ENCODE assay signal across 10 cellular contexts in the genomic region with DNA sequence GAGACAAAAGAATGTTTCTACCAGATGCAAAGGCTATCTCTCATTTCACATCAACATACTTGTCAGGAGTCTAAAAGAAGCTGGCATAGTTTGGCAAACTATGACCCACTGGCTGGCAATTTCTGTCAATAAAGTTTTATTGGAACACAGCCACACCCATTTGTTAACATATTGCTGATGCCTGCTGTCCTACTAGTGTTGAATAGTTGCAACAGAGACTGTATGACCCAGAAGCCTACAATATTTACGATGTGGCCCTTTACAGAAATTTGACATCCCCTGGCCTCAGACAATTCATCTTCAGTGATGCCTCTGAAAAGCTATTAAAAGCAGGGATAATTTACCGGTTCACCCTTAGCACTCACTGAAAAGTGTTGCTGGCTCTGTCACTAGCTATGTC.
DNase-seq lines count a peak whose midpoint lies in the region; ATAC-seq lines count a peak whose summit lies in the region.
"Had no signal": no experiment of that assay in that cellular context is flagged by ENCODE, and none has a peak within 500 bp of the region (broad histone marks: within the 10 kb centered on the region; RNA-seq: fewer than 3 reads in every experiment).

No MANE protein-coding gene starts in this region.

- H3F3A ChIP-seq in GM23248 (ENCODE audit: insufficient read depth) = peaks cover 83% of the 10 kb centered on the region

- CTCF ChIA-PET in T-cell (lab: Charles Lee) = interaction anchor here in 1 of 2 donors (2.4 kb wide), 1 partner anchor 18 kb away, joined by 16 read pairs; no protein-coding TSS in a partner anchor

- H3K4me1 ChIP-seq in GM23248 (ENCODE audit: insufficient read depth) = peaks cover 93% of the 10 kb centered on the region

- no peaks in the 10 kb centered on the region for H3K9me3 ChIP-seq in GM23248 (ENCODE audit: low read depth)

- peaks cover 100% of the 10 kb centered on the region for H3K79me2 ChIP-seq in GM23248 (ENCODE audit: insufficient read depth)

- POLR2A ChIA-PET in T-cell (lab: Charles Lee) = interaction anchor here in 1 of 2 donors (0.6 kb wide), 1 partner anchor 153 kb away, joined by 3 read pairs; no protein-coding TSS in a partner anchor

- H3K9me2 ChIP-seq in GM23248 (ENCODE audit: insufficient read depth) = no peaks in the 10 kb centered on the region

- H3K4me2 ChIP-seq in GM23248 (ENCODE audit: unreplicated experiment) = peak overlapping the region; percentile 86
- H3K4me2 ChIP-seq: KMS-11 had no signal

- peak overlapping the region; percentile 57 for H3K27ac ChIP-seq in GM23248
- H3K27ac ChIP-seq: cardiac muscle cell, KMS-11 had no signal

- no peaks in the 10 kb centered on the region for H3K27me3 ChIP-seq in GM23248 (replicated peaks; ENCODE audit: insufficient read depth)
- H3K27me3 ChIP-seq: cardiac muscle cell had no signal

- ATAC-seq in T-cell (replicated peaks in 1 of 4) = no peak
- ATAC-seq in left colon = peak; percentile 75
- ATAC-seq in stimulated activated effector memory CD8-positive, alpha-beta T cell treated with anti-CD3 and anti-CD28 coated beads, Interleukin-12 subunit alpha, Interleukin-12 subunit beta, amount 100 ng/mL, for 72 hours = no peak
- no peak for ATAC-seq in GM18502 (IDR thresholded peaks at IDR 0.05; ENCODE audit: poor library complexity, unreplicated experiment)

- H3K27ac Mint-ChIP-seq in T-cell = peak overlapping the region; percentile 69 to 73
- peak overlapping the region; percentile 91 for H3K27ac Mint-ChIP-seq in stimulated activated effector memory CD8-positive, alpha-beta T cell treated with anti-CD3 and anti-CD28 coated beads, Interleukin-12 subunit alpha, Interleukin-12 subunit beta, amount 100 ng/mL, for 72 hours

- H3K27me3 Mint-ChIP-seq in T-cell = no peaks in the 10 kb centered on the region

- H3K4me3 Mint-ChIP-seq in T-cell = peak overlapping the region in 1 of 3 donors; percentile 40
- H3K4me3 Mint-ChIP-seq in stimulated activated effector memory CD8-positive, alpha-beta T cell treated with anti-CD3 and anti-CD28 coated beads, Interleukin-12 subunit alpha, Interleukin-12 subunit beta, amount 100 ng/mL, for 72 hours = peak overlapping the region; percentile 97

- H3K36me3 ChIP-seq in GM23248 (ENCODE audit: low read depth) = peaks cover 100% of the 10 kb centered on the region
- H3K36me3 ChIP-seq: cardiac muscle cell had no signal

- H3K36me3 Mint-ChIP-seq in T-cell = peaks cover 96% of the 10 kb centered on the region
- peaks cover 100% of the 10 kb centered on the region for H3K36me3 Mint-ChIP-seq in stimulated activated effector memory CD8-positive, alpha-beta T cell treated with anti-CD3 and anti-CD28 coated beads, Interleukin-12 subunit alpha, Interleukin-12 subunit beta, amount 100 ng/mL, for 72 hours

- DNase-seq in GM23248 (no peak), T-cell (no peak), left colon (no peak)
- no peak for DNase-seq in stimulated activated effector memory CD8-positive, alpha-beta T cell treated with anti-CD3 and anti-CD28 coated beads, Interleukin-12 subunit alpha, Interleukin-12 subunit beta, amount 100 ng/mL, for 72 hours (ENCODE audit: low spot score in 2 of 2)
- DNase-seq in NK-92 treated with Interleukin-12 subunit alpha and Interleukin-12 subunit beta, amount 100 ng/mL, for 24 hours (lab: John Stamatoyannopoulos, UW) = no peak
- DNase-seq in stimulated activated naive CD4-positive, alpha-beta T cell treated with Interleukin-2 at 50 U/mL for 16 hours (lab: John Stamatoyannopoulos, UW) = no peak
- DNase-seq: NCI-H526 treated with DMSO at 0.1 percent for 48 hours had no signal

- in situ Hi-C loops in GM23248 (cut with MboI) = no loop called here

- H2AFZ ChIP-seq in GM23248 = no peak overlapping the region

- WGBS in GM23248 (ENCODE audit: low coverage in 1 of 2, low lambda C conversion rate in 2 of 2, missing lambda C conversion rate in 2 of 2), 2 experiments = 23 to 30% methylated on average over 2 of the region's 2 CpGs

- intact Hi-C loops in left colon (cut with DNase I, micrococcal nuclease) = no loop called here

- H3K9me3 Mint-ChIP-seq in T-cell = peaks cover 0 to 6% (median 0%) of the 10 kb centered on the region in 3 donors
- peaks cover 2% of the 10 kb centered on the region for H3K9me3 Mint-ChIP-seq in stimulated activated effector memory CD8-positive, alpha-beta T cell treated with anti-CD3 and anti-CD28 coated beads, Interleukin-12 subunit alpha, Interleukin-12 subunit beta, amount 100 ng/mL, for 72 hours

- H4K20me1 ChIP-seq in GM23248 (ENCODE audit: insufficient read depth) = peaks cover 6% of the 10 kb centered on the region; the same call in 1 of the 2 replicates

- H3K4me3 ChIP-seq in GM23248 = peak overlapping the region; percentile 45
- H3K4me3 ChIP-seq: cardiac muscle cell had no signal

- H3K4me1 Mint-ChIP-seq in T-cell = peaks cover 85 to 97% (median 95%) of the 10 kb centered on the region in 3 donors
- peaks cover 79% of the 10 kb centered on the region for H3K4me1 Mint-ChIP-seq in stimulated activated effector memory CD8-positive, alpha-beta T cell treated with anti-CD3 and anti-CD28 coated beads, Interleukin-12 subunit alpha, Interleukin-12 subunit beta, amount 100 ng/mL, for 72 hours

- peak overlapping the region; percentile 15 for H3K9ac ChIP-seq in GM23248
- H3K9ac ChIP-seq: KMS-11 had no signal
